17 cellular contexts compared by ENCODE assay signal in genomic region chr17:55898195-55898594, GRCh38.
DNase-seq lines count a peak whose midpoint lies in the region; ATAC-seq and TF ChIP-seq lines count a peak whose summit lies in the region.
"Had no signal": no experiment of that assay in that cellular context is flagged by ENCODE, and none has a peak within 500 bp of the region (broad histone marks: within the 10 kb centered on the region; RNA-seq: fewer than 3 reads in every experiment).

No MANE protein-coding gene starts in this region.

- H3K79me2 ChIP-seq in GM23248 (ENCODE audit: insufficient read depth), result no peaks in the 10 kb centered on the region

- 0% methylated on average over 1 of the region's 1 CpG for WGBS in GM23248 (ENCODE audit: low coverage in 1 of 2, low lambda C conversion rate in 2 of 2, missing lambda C conversion rate in 2 of 2), 2 experiments
- 48 to 60% (median 56%) methylated on average over 1 of the region's 1 CpG for WGBS in adipose tissue, 3 donors

- no peaks in the 10 kb centered on the region for H4K20me1 ChIP-seq in GM23248 (ENCODE audit: insufficient read depth)

- no peak for TF ChIP-seq POLR2A in gastrocnemius medialis (IDR thresholded peaks at IDR 0.05)

- H3K9me2 ChIP-seq in GM23248 (ENCODE audit: insufficient read depth), result no peaks in the 10 kb centered on the region
- H3K9me2 ChIP-seq: SK-N-SH had no signal

- H3K4me1 ChIP-seq in GM23248 (ENCODE audit: insufficient read depth) (no peaks in the 10 kb centered on the region), gastrocnemius medialis (no peaks in the 10 kb centered on the region)

- H2AFZ ChIP-seq in GM23248, result no peak overlapping the region

- ATAC-seq in gastrocnemius medialis (peak; percentile 51 to 52), HG03442 (IDR thresholded peaks at IDR 0.05; ENCODE audit: unreplicated experiment) (no peak)
- ATAC-seq: Panc1 had no signal

- H3K9me3 ChIP-seq in GM23248 (ENCODE audit: low read depth) (no peaks in the 10 kb centered on the region), gastrocnemius medialis (no peaks in the 10 kb centered on the region)
- H3K9me3 ChIP-seq: SK-N-SH had no signal

- H3F3A ChIP-seq in GM23248 (ENCODE audit: insufficient read depth), result no peaks in the 10 kb centered on the region

- no peak for TF ChIP-seq CTCF in gastrocnemius medialis (IDR thresholded peaks at IDR 0.05 in 4 of 5, conservative IDR thresholded peaks at IDR 0.05 in 1 of 5)

- no peak overlapping the region for H3K4me2 ChIP-seq in GM23248 (ENCODE audit: unreplicated experiment)
- H3K4me2 ChIP-seq: SK-N-SH had no signal

- H3K27me3 ChIP-seq in GM23248 (replicated peaks; ENCODE audit: insufficient read depth) (no peaks in the 10 kb centered on the region), gastrocnemius medialis (no peaks in the 10 kb centered on the region)

- intact Hi-C loops in gastrocnemius medialis (cut with DNase I; ENCODE audit: low total_unique reads), result no loop called here

- H3K4me3 ChIP-seq in GM23248 (no peak overlapping the region), gastrocnemius medialis (no peak overlapping the region)

- no peak overlapping the region for H3K9ac ChIP-seq in GM23248
- H3K9ac ChIP-seq: SK-N-SH had no signal

- H3K36me3 ChIP-seq in GM23248 (ENCODE audit: low read depth), result no peaks in the 10 kb centered on the region
- no peaks in the 10 kb centered on the region for H3K36me3 ChIP-seq in gastrocnemius medialis

- H3K27ac ChIP-seq in GM23248 (no peak overlapping the region), adipose tissue (ENCODE audit: low read depth, low read length) (peak overlapping the region; percentile 59), gastrocnemius medialis (no peak overlapping the region)

- DNase-seq in GM23248 (peak; percentile 5), Kasumi-1 (lab: John Stamatoyannopoulos, UW) (peak; percentile 32 to 38), gastrocnemius medialis (no peak), C1 segment of cervical spinal cord (lab: John Stamatoyannopoulos, UW) (no peak), KBM-7 (no peak)
- DNase-seq: AML-193, DMS 273 treated with DMSO at 0.1 percent for 48 hours, DND-41, H9, NCI-H1417 treated with DMSO at 0.1 percent for 48 hours, NCI-H187 treated with DMSO at 0.1 percent for 48 hours, NCI-H345, NCI-H524 treated with DMSO at 0.1 percent for 48 hours, SK-N-SH had no signal

- in situ Hi-C loops in GM23248 (cut with MboI) (no loop called here), gastrocnemius medialis (cut with MboI; ENCODE audit: low sequenced_read_pairs in 4 of 4) (no loop called here), KBM-7 (cut with MboI; ENCODE audit: low pct_unique_long_range_greater_than_20kb, low sequenced_read_pairs) (no loop called here)

Comparison
In these comparisons a context has a peak if more than half of its experiments do, and no peak if none do; other contexts are left out.
1. DNase-seq: peak in GM23248 (single experiment) and Kasumi-1 (2 of 2); none in gastrocnemius medialis (0 of 2), C1 segment of cervical spinal cord (0 of 14) and KBM-7 (single experiment).